In genomic region chr1:10958614-10959013, GRCh38 we compare ENCODE assay signal across 1 cellular context.
A peak's percentile ranks its signal among the peaks of the same experiment; 100 is the strongest.
TF ChIP-seq lines count a peak whose summit lies in the region.

No MANE protein-coding gene starts in this region.

TF ChIP-seq in GM12878, 131 proteins besides CTCF, POLR2A, EP300 and RAD21:
- peak; percentile 14 for TF ChIP-seq BCL3 (IDR thresholded peaks at IDR 0.05; ENCODE audit: borderline replicate concordance, insufficient read depth, low read depth, low read length, poor library complexity, severe bottlenecking)
- TF ChIP-seq KDM1A (IDR thresholded peaks at IDR 0.05; ENCODE audit: borderline replicate concordance), result no peak
- TF ChIP-seq SMC3 (IDR thresholded peaks at IDR 0.05; ENCODE audit: borderline replicate concordance, low read length), result no peak
